In the genomic region with DNA sequence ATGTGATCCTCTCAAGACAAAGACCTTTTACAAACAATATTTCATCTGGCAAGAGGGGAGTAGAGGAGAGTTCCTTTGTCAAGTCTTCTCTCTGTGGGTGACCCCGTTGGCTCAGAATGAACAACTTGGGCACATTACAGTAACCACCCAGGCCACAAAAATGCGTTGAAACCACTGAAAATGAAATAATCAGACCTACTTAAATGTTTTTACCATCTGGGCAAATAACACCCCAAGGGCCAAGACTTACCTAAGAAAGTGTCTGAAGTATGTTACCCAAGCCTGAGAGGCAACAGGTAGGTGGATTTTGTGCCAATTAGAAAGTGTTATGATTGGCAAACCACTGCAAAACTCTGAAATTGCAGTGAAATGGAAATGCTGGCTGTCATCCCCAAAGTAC, we compare ENCODE assay signal across 10 cellular contexts. TPM values are rescaled to one million over a fixed set of nuclear protein-coding genes. Genes with fewer than 3 reads are reported as not detected.
A peak's percentile ranks its signal among the peaks of the same experiment; 100 is the strongest.
DNase-seq lines count a peak whose midpoint lies in the region; ATAC-seq and TF ChIP-seq lines count a peak whose summit lies in the region.
"Had no signal": no experiment of that assay in that cellular context is flagged by ENCODE, and none has a peak within 500 bp of the region (broad histone marks: within the 10 kb centered on the region; RNA-seq: fewer than 3 reads in every experiment).

No MANE protein-coding gene starts in this region.

- H2BK120ac ChIP-seq in neuronal stem cell (ENCODE audit: low read depth, low read length) = no peak overlapping the region

- no peak overlapping the region for H3K18ac ChIP-seq in neuronal stem cell (ENCODE audit: low read length)

- no peak for ATAC-seq in PC-3
- no peak for ATAC-seq in HG03457 (IDR thresholded peaks at IDR 0.05; ENCODE audit: unreplicated experiment)

- BruUV-seq in PC-3 (replicated peaks; lab: Mats Ljungman, UMichigan) = no TSS peak
- no TSS peak for BruUV-seq in MCF 10A (replicated peaks; lab: Mats Ljungman, UMichigan)

- H2BK15ac ChIP-seq in neuronal stem cell (ENCODE audit: low read length) = no peak overlapping the region

- H3K4me1 ChIP-seq in PC-3 (ENCODE audit: insufficient read depth, low read length) (peaks cover 13% of the 10 kb centered on the region), spleen (peaks cover 9 to 76% (median 53%) of the 10 kb centered on the region in 6 donors), neuronal stem cell (ENCODE audit: control insufficient read depth in 2 of 2, insufficient read depth in 1 of 2, low read depth in 1 of 2, low read length in 2 of 2) (no peaks in the 10 kb centered on the region)

- H4K20me1 ChIP-seq in PC-3 (ENCODE audit: low read length) = no peaks in the 10 kb centered on the region

- CTCF ChIA-PET in PC-3 (lab: Charles Lee) = no interaction called here
- CTCF ChIA-PET in MCF 10A (lab: Yijun Ruan, JAX) = no interaction called here

- peak; percentile 48 for DNase-seq in GM03348 (ENCODE audit: low spot score)
- DNase-seq in PC-3 = peak; percentile 15
- DNase-seq in MCF 10A (ENCODE audit: unreplicated experiment) = peak; percentile 52
- no peak for DNase-seq in spleen
- DNase-seq in neuronal stem cell (ENCODE audit: low spot score) = no peak
- no peak for DNase-seq in NCI-H1930 (lab: John Stamatoyannopoulos, UW)
- no peak for DNase-seq in DMS53 treated with DMSO at 0.1 percent for 48 hours (lab: John Stamatoyannopoulos, UW; ENCODE audit: unreplicated experiment)
- DNase-seq: NCI-H2227 treated with DMSO at 0.1 percent for 48 hours had no signal

- no peak overlapping the region for H3K4me3 Mint-ChIP-seq in MCF 10A (ENCODE audit: unreplicated experiment)

- no peak for TF ChIP-seq CTCF in PC-3 (conservative IDR thresholded peaks at IDR 0.05; ENCODE audit: low read depth, low read length)
- no peak for TF ChIP-seq CTCF in MCF 10A (IDR thresholded peaks at IDR 0.05; ENCODE audit: unreplicated experiment)
- no peak for TF ChIP-seq CTCF in spleen (IDR thresholded peaks at IDR 0.05 in 8 of 11, conservative IDR thresholded peaks at IDR 0.05 in 3 of 11)

- 23 to 34% (median 27%) methylated on average over 2 of the region's 2 CpGs for WGBS in spleen, 5 donors
- WGBS in neuronal stem cell (ENCODE audit: extremely low coverage in 2 of 2, insufficient read length in 2 of 2, insufficient replicate concordance in 1 of 2), 2 donors = no CpG with 5 or more reads among the region's 2 CpGs

- intact Hi-C loops in PC-3 (cut with micrococcal nuclease) = no loop called here
- intact Hi-C loops in MCF 10A (cut with micrococcal nuclease) = no loop called here
- intact Hi-C loops in spleen (cut with DNase I; ENCODE audit: low total_unique reads) = no loop called here

- H3K9ac ChIP-seq in PC-3 (ENCODE audit: low read length) (no peak overlapping the region), neuronal stem cell (ENCODE audit: low read depth, low read length, poor library complexity) (no peak overlapping the region)

- H3K14ac ChIP-seq in neuronal stem cell (ENCODE audit: low read length) = no peak overlapping the region

- H3K36me3 Mint-ChIP-seq in MCF 10A (ENCODE audit: insufficient read depth, unreplicated experiment) = no peaks in the 10 kb centered on the region

- H3K27ac ChIP-seq in PC-3 (ENCODE audit: low read length) (no peak overlapping the region), spleen (peak overlapping the region in 6 of 8 donors; percentile 38 to 87 (median 77)), neuronal stem cell (replicated peaks; ENCODE audit: low read length) (no peak overlapping the region)
- H3K27ac ChIP-seq: cardiac muscle cell had no signal

- no peaks in the 10 kb centered on the region for H3F3A ChIP-seq in PC-3 (ENCODE audit: low read length, unreplicated experiment)

- H3K4me3 ChIP-seq in PC-3 (ENCODE audit: low read length) (no peak overlapping the region), spleen (peak overlapping the region; percentile 24 to 69 (median 36)), neuronal stem cell (ENCODE audit: low read length in 2 of 2) (no peak overlapping the region)
- H3K4me3 ChIP-seq: cardiac muscle cell had no signal

- no peaks in the 10 kb centered on the region for H3K79me2 ChIP-seq in PC-3 (ENCODE audit: low read length)

- POLR2A ChIA-PET in PC-3 (lab: Charles Lee; ENCODE audit: unreplicated experiment) = no interaction called here
- POLR2A ChIA-PET in MCF 10A (lab: Yijun Ruan, JAX) = no interaction called here

- H3K27me3 ChIP-seq in PC-3 (ENCODE audit: low read length) (peaks cover 3% of the 10 kb centered on the region; the same call in 1 of the 2 replicates), spleen (replicated peaks in 1 of 7) (no peaks in the 10 kb centered on the region), neuronal stem cell (ENCODE audit: control insufficient read depth in 3 of 3, insufficient read depth in 3 of 3, low read depth in 1 of 3, low read length in 3 of 3) (peaks cover 0 to 6% (median 0%) of the 10 kb centered on the region in 3 experiments)
- H3K27me3 ChIP-seq: cardiac muscle cell had no signal

- H3K4me2 ChIP-seq in PC-3 (ENCODE audit: low read length) (no peak overlapping the region), neuronal stem cell (ENCODE audit: insufficient read depth, low read length, poor library complexity, severe bottlenecking) (no peak overlapping the region)

- no peaks in the 10 kb centered on the region for H3K9me3 ChIP-seq in PC-3 (ENCODE audit: low read length)
- peaks cover 0 to 7% (median 0%) of the 10 kb centered on the region in 8 donors for H3K9me3 ChIP-seq in spleen
- no peaks in the 10 kb centered on the region for H3K9me3 ChIP-seq in neuronal stem cell (replicated peaks in 1 of 2; ENCODE audit: control insufficient read depth in 2 of 2, insufficient read depth in 1 of 2, low read depth in 1 of 2, low read length in 2 of 2)

- H3K27ac Mint-ChIP-seq in MCF 10A (ENCODE audit: low read depth, unreplicated experiment) = no peak overlapping the region

- H2BK5ac ChIP-seq in neuronal stem cell (ENCODE audit: low read length) = no peak overlapping the region

- H2BK12ac ChIP-seq in neuronal stem cell (ENCODE audit: low read length) = no peak overlapping the region

- no peaks in the 10 kb centered on the region for H3K36me3 ChIP-seq in PC-3 (ENCODE audit: low read depth, low read length)
- peaks cover 0 to 38% (median 0%) of the 10 kb centered on the region in 6 donors for H3K36me3 ChIP-seq in spleen
- H3K36me3 ChIP-seq in neuronal stem cell (replicated peaks in 1 of 2; ENCODE audit: control insufficient read depth in 2 of 2, insufficient read depth in 2 of 2, low read length in 2 of 2) = no peaks in the 10 kb centered on the region
- H3K36me3 ChIP-seq: cardiac muscle cell had no signal

- H3K9me2 ChIP-seq in PC-3 (replicated peaks; ENCODE audit: low read length) = no peaks in the 10 kb centered on the region

- H3K23ac ChIP-seq in neuronal stem cell (ENCODE audit: low read depth, low read length, poor library complexity) = no peak overlapping the region

- no peaks in the 10 kb centered on the region for H3K79me1 ChIP-seq in neuronal stem cell (ENCODE audit: low read depth, low read length)

- H3K9me3 Mint-ChIP-seq in MCF 10A (ENCODE audit: unreplicated experiment) = no peaks in the 10 kb centered on the region

- H3K4me1 Mint-ChIP-seq in MCF 10A (ENCODE audit: insufficient read depth, unreplicated experiment) = peaks cover 13% of the 10 kb centered on the region

- no peak overlapping the region for H2AFZ ChIP-seq in PC-3 (ENCODE audit: low read length)
- no peak overlapping the region for H2AFZ ChIP-seq in neuronal stem cell (ENCODE audit: low read length)

- H2AK5ac ChIP-seq in neuronal stem cell (ENCODE audit: low read depth, low read length) = no peak overlapping the region

- H4K91ac ChIP-seq in neuronal stem cell (ENCODE audit: low read depth, low read length, poor library complexity) = no peak overlapping the region

- no peak overlapping the region for H4K8ac ChIP-seq in neuronal stem cell (ENCODE audit: low read depth, low read length)

- H3K27me3 Mint-ChIP-seq in MCF 10A (ENCODE audit: insufficient read depth, unreplicated experiment) = peaks cover 3% of the 10 kb centered on the region

- H3K4ac ChIP-seq in neuronal stem cell (ENCODE audit: low read length) = no peak overlapping the region

- no peak for TF ChIP-seq POLR2A in spleen (IDR thresholded peaks at IDR 0.05)

RNA-seq across cellular contexts. Expression of a gene that starts 1.3 kb away (rescaled TPM):
- 3.7 and 6.2 TPM in 2 replicates for total RNA-seq in PC-3 (2014; rRNA removed)
- total RNA-seq in MCF 10A (2022) = 11.8 and 12.6 TPM in 2 replicates
- total RNA-seq in spleen = 10 to 100 TPM; 33.6 to 50.7 (median 41.6) TPM
- polyA plus RNA-seq in spleen = 1 to 10 TPM; 5.3 to 7.0 (median 5.6) TPM
- polyA plus RNA-seq in neuronal stem cell (2013, experiment 1 of 2) = 0.81 TPM
- polyA plus RNA-seq in neuronal stem cell (2013, experiment 2 of 2) = 0.82 TPM

Comparison
In these comparisons a context has a peak if more than half of its experiments do, and no peak if none do; other contexts are left out.
1. DNase-seq: peak in GM03348 (single experiment), PC-3 (single experiment) and MCF 10A (single experiment); none in spleen (single experiment), neuronal stem cell (single experiment), NCI-H1930 (0 of 2) and DMS53 treated with DMSO at 0.1 percent for 48 hours (single experiment).
2. H3K27ac ChIP-seq: peak in spleen (6 of 8); none in PC-3 (single experiment) and neuronal stem cell (single experiment).
3. H3K4me3 ChIP-seq: peak in spleen (8 of 8); none in PC-3 (single experiment) and neuronal stem cell (0 of 2).